In the genomic region with DNA sequence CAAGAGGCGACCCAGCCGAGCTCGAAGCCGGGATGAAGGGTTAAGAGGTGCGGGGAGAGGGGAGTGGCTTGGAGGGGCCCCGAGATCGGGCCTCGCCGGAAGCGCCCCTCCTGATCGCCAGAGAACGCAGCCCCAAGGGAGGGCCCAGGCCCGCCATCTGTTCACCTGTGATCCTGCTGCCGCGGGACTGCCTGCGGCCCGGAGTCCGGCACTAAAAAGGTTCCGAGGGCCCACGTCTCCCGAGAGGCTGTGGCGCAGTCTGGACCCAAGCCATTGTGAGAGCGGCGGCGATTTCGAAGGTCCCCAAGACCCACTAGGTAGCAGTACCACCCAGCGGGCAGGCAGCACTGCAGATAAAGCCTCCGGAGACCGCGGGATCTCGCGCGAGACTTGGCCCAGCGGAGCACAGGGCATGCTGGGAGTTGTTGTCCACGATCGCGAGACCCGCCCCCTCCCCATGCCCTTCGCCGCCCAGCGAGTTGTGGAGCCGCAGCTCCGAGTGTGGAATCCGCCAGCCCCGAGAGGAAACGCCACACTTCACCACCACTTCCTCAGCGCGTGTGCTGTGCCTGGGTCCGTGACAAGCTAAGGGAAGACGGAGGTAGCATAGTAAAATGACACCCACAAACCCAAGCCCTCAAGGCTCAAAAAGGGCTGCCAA, we compare ENCODE assay signal across 8 cellular contexts. TPM values are rescaled to one million over a fixed set of nuclear protein-coding genes. Genes with fewer than 3 reads are reported as not detected.
DNase-seq lines count a peak whose midpoint lies in the region; ATAC-seq, FAIRE-seq and TF ChIP-seq lines count a peak whose summit lies in the region.

A gene with protein sequence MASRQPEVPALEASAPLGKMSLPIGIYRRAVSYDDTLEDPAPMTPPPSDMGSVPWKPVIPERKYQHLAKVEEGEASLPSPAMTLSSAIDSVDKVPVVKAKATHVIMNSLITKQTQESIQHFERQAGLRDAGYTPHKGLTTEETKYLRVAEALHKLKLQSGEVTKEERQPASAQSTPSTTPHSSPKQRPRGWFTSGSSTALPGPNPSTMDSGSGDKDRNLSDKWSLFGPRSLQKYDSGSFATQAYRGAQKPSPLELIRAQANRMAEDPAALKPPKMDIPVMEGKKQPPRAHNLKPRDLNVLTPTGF (minus strand): TSS at position 328 of the 661 bp plus-strand sequence. CDS start 2,256 bp downstream, outside the sequence.

- H3K4me1 ChIP-seq in astrocyte (ENCODE audit: insufficient read depth, low read length): peaks cover 17% of the 10 kb centered on the region

- H3K36me3 Mint-ChIP-seq in T-helper 2 cell treated with Interferon-gamma antibody and Interleukin-4, amounts not matched to agents 5 μg/mL and 100 μg/mL, for 36 hours (ENCODE audit: low read depth): peaks cover 19% of the 10 kb centered on the region
- H3K36me3 Mint-ChIP-seq in astrocyte (ENCODE audit: low read depth, unreplicated experiment): peaks cover 2% of the 10 kb centered on the region

- H3K27ac Mint-ChIP-seq in T-helper 2 cell treated with Interferon-gamma antibody and Interleukin-4, amounts not matched to agents 5 μg/mL and 100 μg/mL, for 36 hours: peak within 1 kb of the TSS; percentile 93
- H3K27ac Mint-ChIP-seq in astrocyte (ENCODE audit: unreplicated experiment): peak within 1 kb of the TSS; percentile 90

- H3K4me2 ChIP-seq in astrocyte (ENCODE audit: low read length): peak within 1 kb of the TSS; percentile 90

- peaks cover 7% of the 10 kb centered on the region for H3K36me3 ChIP-seq in astrocyte (ENCODE audit: insufficient read depth, low read length)

- no peaks in the 10 kb centered on the region for H3K27me3 ChIP-seq in astrocyte (ENCODE audit: insufficient read depth, low read length)

- H3K27me3 Mint-ChIP-seq in T-helper 2 cell treated with Interferon-gamma antibody and Interleukin-4, amounts not matched to agents 5 μg/mL and 100 μg/mL, for 36 hours (ENCODE audit: low read depth): no peaks in the 10 kb centered on the region
- H3K27me3 Mint-ChIP-seq in astrocyte (ENCODE audit: low read depth, unreplicated experiment): peaks cover 3% of the 10 kb centered on the region

- peaks cover 52% of the 10 kb centered on the region for H3K79me2 ChIP-seq in astrocyte (ENCODE audit: insufficient read depth, low read length)

- peak within 1 kb of the TSS; percentile 94 for H2AFZ ChIP-seq in astrocyte (ENCODE audit: low read depth, low read length)

- H3K9me3 Mint-ChIP-seq in T-helper 2 cell treated with Interferon-gamma antibody and Interleukin-4, amounts not matched to agents 5 μg/mL and 100 μg/mL, for 36 hours: no peaks in the 10 kb centered on the region
- no peaks in the 10 kb centered on the region for H3K9me3 Mint-ChIP-seq in astrocyte (ENCODE audit: unreplicated experiment)

- peaks cover 21% of the 10 kb centered on the region for H3K4me1 Mint-ChIP-seq in T-helper 2 cell treated with Interferon-gamma antibody and Interleukin-4, amounts not matched to agents 5 μg/mL and 100 μg/mL, for 36 hours (ENCODE audit: low read depth)
- H3K4me1 Mint-ChIP-seq in astrocyte (ENCODE audit: low read depth, unreplicated experiment): peaks cover 5% of the 10 kb centered on the region

- no peak for TF ChIP-seq CTCF in astrocyte (IDR thresholded peaks at IDR 0.05; ENCODE audit: insufficient read depth, low read depth, low read length)

- peak; percentile 98 for TF ChIP-seq POLR2A in GM18505 (IDR thresholded peaks at IDR 0.05; ENCODE audit: borderline replicate concordance, extremely low read depth, insufficient read depth, insufficient read length)

- H3K27ac ChIP-seq in astrocyte (ENCODE audit: low read depth, low read length): peak within 1 kb of the TSS; percentile 67

- H4K20me1 ChIP-seq in astrocyte (ENCODE audit: insufficient read depth, low read length): peaks cover 28% of the 10 kb centered on the region

- peak within 1 kb of the TSS; percentile 90 for H3K4me3 ChIP-seq in astrocyte (ENCODE audit: insufficient read depth, low read depth, low read length)

- H3K9ac ChIP-seq in astrocyte (ENCODE audit: low read length): peak within 1 kb of the TSS; percentile 98

- FAIRE-seq in astrocyte (lab: Jason Lieb, UNC): no peak

- ATAC-seq in GM18505 (IDR thresholded peaks at IDR 0.05; ENCODE audit: unreplicated experiment): peak; percentile 86
- ATAC-seq in HG02973 (IDR thresholded peaks at IDR 0.05; ENCODE audit: unreplicated experiment): peak; percentile 87

- DNase-seq in NCI-H1930 (lab: John Stamatoyannopoulos, UW) (peak; percentile 58 to 82), astrocyte (ENCODE audit: low read depth) (peak; percentile 81), hepatic stellate cell (ENCODE audit: low spot score) (peak; percentile 91), renal cortical epithelial cell (ENCODE audit: low read depth) (peak; percentile 86), cortex of kidney (lab: John Stamatoyannopoulos, UW) (no peak)
- peak; percentile 93 for DNase-seq in T-helper 2 cell treated with Interferon-gamma antibody and Interleukin-4, amounts not matched to agents 5 μg/mL and 100 μg/mL, for 36 hours (ENCODE audit: low spot score)

- no peaks in the 10 kb centered on the region for H3K9me3 ChIP-seq in astrocyte (ENCODE audit: insufficient read depth, low read depth, low read length)

- H3K4me3 Mint-ChIP-seq in T-helper 2 cell treated with Interferon-gamma antibody and Interleukin-4, amounts not matched to agents 5 μg/mL and 100 μg/mL, for 36 hours: peak within 1 kb of the TSS; percentile 99
- peak within 1 kb of the TSS; percentile 96 for H3K4me3 Mint-ChIP-seq in astrocyte (ENCODE audit: unreplicated experiment)

RNA-seq across cellular contexts. Expression of the gene that starts here (rescaled TPM):
- total RNA-seq in astrocyte: 163 and 164 TPM in 2 replicates
- total RNA-seq in renal cortical epithelial cell: 101 TPM in 2 replicates
